ENCODE assay signal across 1 cellular context in the genomic region with DNA sequence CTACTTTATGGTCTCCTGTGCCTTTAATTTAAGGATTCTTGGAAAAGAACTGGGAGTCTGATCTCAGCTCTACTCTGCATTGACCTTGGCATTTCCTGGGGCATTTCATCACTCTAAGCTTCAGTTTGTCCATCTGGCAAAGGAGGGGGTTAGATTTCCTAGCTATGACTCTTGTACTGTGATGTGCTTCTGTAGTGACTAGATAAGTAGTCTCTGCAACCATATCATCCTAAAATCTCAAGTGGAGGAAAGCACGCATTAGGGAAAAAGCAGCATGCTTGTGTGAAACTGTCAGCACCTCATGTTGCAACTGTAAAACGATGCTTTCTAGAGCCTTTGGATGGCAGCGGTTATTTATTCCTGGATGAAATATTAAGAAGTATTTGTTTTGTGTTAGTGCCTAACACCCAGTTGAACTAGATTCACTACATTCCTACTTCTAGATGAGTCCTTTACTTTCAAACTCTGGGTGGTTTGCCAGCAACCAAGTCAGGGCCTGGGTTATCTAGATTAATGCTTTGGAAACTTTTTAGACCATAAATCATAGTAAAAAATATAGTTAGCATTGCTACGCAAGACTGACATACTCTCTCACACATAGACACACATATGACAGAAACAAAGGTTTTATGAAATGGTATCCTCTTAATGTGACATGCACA.
TF ChIP-seq lines count a peak whose summit lies in the region.

No MANE protein-coding gene starts in this region.

TF ChIP-seq in K562, 482 proteins besides CTCF, POLR2A, EP300 and RAD21 (continued from another document and continues in another):
- TF ChIP-seq JUN (IDR thresholded peaks at IDR 0.05; ENCODE audit: borderline replicate concordance, low read depth, low read length) (peak; percentile 58; the same call in 1 of the 2 replicates), JUN (CRISPR knock-in tag; IDR thresholded peaks at IDR 0.05; ENCODE audit: borderline replicate concordance) (no peak), LEF1 (IDR thresholded peaks at IDR 0.05) (peak; percentile 87), ZNF134 (CRISPR knock-in tag; conservative IDR thresholded peaks at IDR 0.05) (no peak), SIX5 (IDR thresholded peaks at IDR 0.05; ENCODE audit: borderline replicate concordance in 1 of 2, insufficient read depth in 1 of 2, low read depth in 1 of 2, low read length in 2 of 2) (no peak), KDM5B (IDR thresholded peaks at IDR 0.05; ENCODE audit: insufficient replicate concordance, low read depth, low read length) (no peak), CTBP1 (IDR thresholded peaks at IDR 0.05; ENCODE audit: borderline replicate concordance) (peak; percentile 94), ZNF174 (CRISPR knock-in tag; IDR thresholded peaks at IDR 0.05) (no peak), GABPA (tag; conservative IDR thresholded peaks at IDR 0.05; ENCODE audit: low read depth) (0 out of 2 replicates have a peak, but pooled peaks have one; percentile 20), CBX5 (IDR thresholded peaks at IDR 0.05; ENCODE audit: borderline replicate concordance, low read depth) (no peak), BRD4 (IDR thresholded peaks at IDR 0.05) (no peak), PML (IDR thresholded peaks at IDR 0.05; ENCODE audit: low read length) (peak; percentile 76), U2AF1 (optimal IDR thresholded peaks at IDR 0.05; ENCODE audit: low read depth, low read length) (no peak), EP400 (IDR thresholded peaks at IDR 0.05) (peak; percentile 71), ZC3H11A (IDR thresholded peaks at IDR 0.05; ENCODE audit: low read depth, low read length) (no peak), STAT5A (IDR thresholded peaks at IDR 0.05; ENCODE audit: borderline replicate concordance, low read length) (peak; percentile 80), ZEB2 (IDR thresholded peaks at IDR 0.05) (peak; percentile 50; the same call in 1 of the 2 replicates), ZFP30 (CRISPR knock-in tag; IDR thresholded peaks at IDR 0.05; ENCODE audit: borderline replicate concordance) (no peak), ZNF217 (CRISPR knock-in tag; IDR thresholded peaks at IDR 0.05) (no peak), MIER1 (IDR thresholded peaks at IDR 0.05; ENCODE audit: low read depth) (no peak), IRF2 (CRISPR knock-in tag; IDR thresholded peaks at IDR 0.05) (no peak), TRIM24 (IDR thresholded peaks at IDR 0.05) (peak; percentile 76 to 87), LCOR (CRISPR knock-in tag; IDR thresholded peaks at IDR 0.05) (peak; percentile 85), ZFPM2 (CRISPR knock-in tag; IDR thresholded peaks at IDR 0.05) (no peak), ARID1B (IDR thresholded peaks at IDR 0.05) (peak; percentile 97), CREB1 (IDR thresholded peaks at IDR 0.05) (no peak), CREB1 (CRISPR knock-in tag; IDR thresholded peaks at IDR 0.05) (0 out of 2 replicates have a peak, but pooled peaks have one; percentile 36), SAFB2 (IDR thresholded peaks at IDR 0.05; ENCODE audit: borderline replicate concordance, low read depth, low read length, severe bottlenecking) (no peak), MTA1 (IDR thresholded peaks at IDR 0.05; ENCODE audit: borderline replicate concordance) (peak; percentile 63; the same call in 1 of the 2 replicates), NCOR1 (IDR thresholded peaks at IDR 0.05) (peak; percentile 83), POLR2H (tag; IDR thresholded peaks at IDR 0.05; ENCODE audit: low read depth) (no peak), ZBTB7A (IDR thresholded peaks at IDR 0.05; ENCODE audit: borderline replicate concordance, control insufficient read depth, low read depth, low read length) (no peak), ZNF324 (CRISPR knock-in tag; IDR thresholded peaks at IDR 0.05) (no peak), MXI1 (IDR thresholded peaks at IDR 0.05; ENCODE audit: low read depth, low read length) (no peak), SIRT6 (IDR thresholded peaks at IDR 0.05; ENCODE audit: low read depth, low read length) (no peak), CXXC5 (CRISPR knock-in tag; IDR thresholded peaks at IDR 0.05) (peak; percentile 97), ZNF274 (IDR thresholded peaks at IDR 0.05; ENCODE audit: borderline replicate concordance, low read depth, low read length) (no peak), ZNF644 (tag; IDR thresholded peaks at IDR 0.05; ENCODE audit: low read depth) (no peak; the same call in 1 of the 2 replicates), CEBPB (tag; IDR thresholded peaks at IDR 0.05) (peak; percentile 94), MEF2D (tag; conservative IDR thresholded peaks at IDR 0.05; ENCODE audit: low read depth) (peak; percentile 68; the same call in 1 of the 2 replicates), ZNF507 (tag; conservative IDR thresholded peaks at IDR 0.05) (no peak), RBM14 (IDR thresholded peaks at IDR 0.05; ENCODE audit: borderline replicate concordance, insufficient read depth, low read depth, low read length) (no peak), CC2D1A (IDR thresholded peaks at IDR 0.05) (peak; percentile 34; the same call in 1 of the 2 replicates)
- TF ChIP-seq, protein P1, sequence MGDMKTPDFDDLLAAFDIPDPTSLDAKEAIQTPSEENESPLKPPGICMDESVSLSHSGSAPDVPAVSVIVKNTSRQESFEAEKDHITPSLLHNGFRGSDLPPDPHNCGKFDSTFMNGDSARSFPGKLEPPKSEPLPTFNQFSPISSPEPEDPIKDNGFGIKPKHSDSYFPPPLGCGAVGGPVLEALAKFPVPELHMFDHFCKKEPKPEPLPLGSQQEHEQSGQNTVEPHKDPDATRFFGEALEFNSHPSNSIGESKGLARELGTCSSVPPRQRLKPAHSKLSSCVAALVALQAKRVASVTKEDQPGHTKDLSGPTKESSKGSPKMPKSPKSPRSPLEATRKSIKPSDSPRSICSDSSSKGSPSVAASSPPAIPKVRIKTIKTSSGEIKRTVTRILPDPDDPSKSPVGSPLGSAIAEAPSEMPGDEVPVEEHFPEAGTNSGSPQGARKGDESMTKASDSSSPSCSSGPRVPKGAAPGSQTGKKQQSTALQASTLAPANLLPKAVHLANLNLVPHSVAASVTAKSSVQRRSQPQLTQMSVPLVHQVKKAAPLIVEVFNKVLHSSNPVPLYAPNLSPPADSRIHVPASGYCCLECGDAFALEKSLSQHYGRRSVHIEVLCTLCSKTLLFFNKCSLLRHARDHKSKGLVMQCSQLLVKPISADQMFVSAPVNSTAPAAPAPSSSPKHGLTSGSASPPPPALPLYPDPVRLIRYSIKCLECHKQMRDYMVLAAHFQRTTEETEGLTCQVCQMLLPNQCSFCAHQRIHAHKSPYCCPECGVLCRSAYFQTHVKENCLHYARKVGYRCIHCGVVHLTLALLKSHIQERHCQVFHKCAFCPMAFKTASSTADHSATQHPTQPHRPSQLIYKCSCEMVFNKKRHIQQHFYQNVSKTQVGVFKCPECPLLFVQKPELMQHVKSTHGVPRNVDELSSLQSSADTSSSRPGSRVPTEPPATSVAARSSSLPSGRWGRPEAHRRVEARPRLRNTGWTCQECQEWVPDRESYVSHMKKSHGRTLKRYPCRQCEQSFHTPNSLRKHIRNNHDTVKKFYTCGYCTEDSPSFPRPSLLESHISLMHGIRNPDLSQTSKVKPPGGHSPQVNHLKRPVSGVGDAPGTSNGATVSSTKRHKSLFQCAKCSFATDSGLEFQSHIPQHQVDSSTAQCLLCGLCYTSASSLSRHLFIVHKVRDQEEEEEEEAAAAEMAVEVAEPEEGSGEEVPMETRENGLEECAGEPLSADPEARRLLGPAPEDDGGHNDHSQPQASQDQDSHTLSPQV (IDR thresholded peaks at IDR 0.05): peak; percentile 39; the same call in 1 of the 2 replicates
- TF ChIP-seq, protein P2, sequence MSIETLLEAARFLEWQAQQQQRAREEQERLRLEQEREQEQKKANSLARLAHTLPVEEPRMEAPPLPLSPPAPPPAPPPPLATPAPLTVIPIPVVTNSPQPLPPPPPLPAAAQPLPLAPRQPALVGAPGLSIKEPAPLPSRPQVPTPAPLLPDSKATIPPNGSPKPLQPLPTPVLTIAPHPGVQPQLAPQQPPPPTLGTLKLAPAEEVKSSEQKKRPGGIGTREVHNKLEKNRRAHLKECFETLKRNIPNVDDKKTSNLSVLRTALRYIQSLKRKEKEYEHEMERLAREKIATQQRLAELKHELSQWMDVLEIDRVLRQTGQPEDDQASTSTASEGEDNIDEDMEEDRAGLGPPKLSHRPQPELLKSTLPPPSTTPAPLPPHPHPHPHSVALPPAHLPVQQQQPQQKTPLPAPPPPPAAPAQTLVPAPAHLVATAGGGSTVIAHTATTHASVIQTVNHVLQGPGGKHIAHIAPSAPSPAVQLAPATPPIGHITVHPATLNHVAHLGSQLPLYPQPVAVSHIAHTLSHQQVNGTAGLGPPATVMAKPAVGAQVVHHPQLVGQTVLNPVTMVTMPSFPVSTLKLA (conservative IDR thresholded peaks at IDR 0.05): peak; percentile 71 to 89
- TF ChIP-seq, protein P3, sequence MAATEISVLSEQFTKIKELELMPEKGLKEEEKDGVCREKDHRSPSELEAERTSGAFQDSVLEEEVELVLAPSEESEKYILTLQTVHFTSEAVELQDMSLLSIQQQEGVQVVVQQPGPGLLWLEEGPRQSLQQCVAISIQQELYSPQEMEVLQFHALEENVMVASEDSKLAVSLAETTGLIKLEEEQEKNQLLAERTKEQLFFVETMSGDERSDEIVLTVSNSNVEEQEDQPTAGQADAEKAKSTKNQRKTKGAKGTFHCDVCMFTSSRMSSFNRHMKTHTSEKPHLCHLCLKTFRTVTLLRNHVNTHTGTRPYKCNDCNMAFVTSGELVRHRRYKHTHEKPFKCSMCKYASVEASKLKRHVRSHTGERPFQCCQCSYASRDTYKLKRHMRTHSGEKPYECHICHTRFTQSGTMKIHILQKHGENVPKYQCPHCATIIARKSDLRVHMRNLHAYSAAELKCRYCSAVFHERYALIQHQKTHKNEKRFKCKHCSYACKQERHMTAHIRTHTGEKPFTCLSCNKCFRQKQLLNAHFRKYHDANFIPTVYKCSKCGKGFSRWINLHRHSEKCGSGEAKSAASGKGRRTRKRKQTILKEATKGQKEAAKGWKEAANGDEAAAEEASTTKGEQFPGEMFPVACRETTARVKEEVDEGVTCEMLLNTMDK (IDR thresholded peaks at IDR 0.05; ENCODE audit: borderline replicate concordance, insufficient read depth, low read depth, low read length, poor library complexity, severe bottlenecking): no peak
- TF ChIP-seq, protein P4, sequence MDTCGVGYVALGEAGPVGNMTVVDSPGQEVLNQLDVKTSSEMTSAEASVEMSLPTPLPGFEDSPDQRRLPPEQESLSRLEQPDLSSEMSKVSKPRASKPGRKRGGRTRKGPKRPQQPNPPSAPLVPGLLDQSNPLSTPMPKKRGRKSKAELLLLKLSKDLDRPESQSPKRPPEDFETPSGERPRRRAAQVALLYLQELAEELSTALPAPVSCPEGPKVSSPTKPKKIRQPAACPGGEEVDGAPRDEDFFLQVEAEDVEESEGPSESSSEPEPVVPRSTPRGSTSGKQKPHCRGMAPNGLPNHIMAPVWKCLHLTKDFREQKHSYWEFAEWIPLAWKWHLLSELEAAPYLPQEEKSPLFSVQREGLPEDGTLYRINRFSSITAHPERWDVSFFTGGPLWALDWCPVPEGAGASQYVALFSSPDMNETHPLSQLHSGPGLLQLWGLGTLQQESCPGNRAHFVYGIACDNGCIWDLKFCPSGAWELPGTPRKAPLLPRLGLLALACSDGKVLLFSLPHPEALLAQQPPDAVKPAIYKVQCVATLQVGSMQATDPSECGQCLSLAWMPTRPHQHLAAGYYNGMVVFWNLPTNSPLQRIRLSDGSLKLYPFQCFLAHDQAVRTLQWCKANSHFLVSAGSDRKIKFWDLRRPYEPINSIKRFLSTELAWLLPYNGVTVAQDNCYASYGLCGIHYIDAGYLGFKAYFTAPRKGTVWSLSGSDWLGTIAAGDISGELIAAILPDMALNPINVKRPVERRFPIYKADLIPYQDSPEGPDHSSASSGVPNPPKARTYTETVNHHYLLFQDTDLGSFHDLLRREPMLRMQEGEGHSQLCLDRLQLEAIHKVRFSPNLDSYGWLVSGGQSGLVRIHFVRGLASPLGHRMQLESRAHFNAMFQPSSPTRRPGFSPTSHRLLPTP (IDR thresholded peaks at IDR 0.05; ENCODE audit: borderline replicate concordance, extremely low read depth, insufficient read length): no peak
- TF ChIP-seq, protein P5, sequence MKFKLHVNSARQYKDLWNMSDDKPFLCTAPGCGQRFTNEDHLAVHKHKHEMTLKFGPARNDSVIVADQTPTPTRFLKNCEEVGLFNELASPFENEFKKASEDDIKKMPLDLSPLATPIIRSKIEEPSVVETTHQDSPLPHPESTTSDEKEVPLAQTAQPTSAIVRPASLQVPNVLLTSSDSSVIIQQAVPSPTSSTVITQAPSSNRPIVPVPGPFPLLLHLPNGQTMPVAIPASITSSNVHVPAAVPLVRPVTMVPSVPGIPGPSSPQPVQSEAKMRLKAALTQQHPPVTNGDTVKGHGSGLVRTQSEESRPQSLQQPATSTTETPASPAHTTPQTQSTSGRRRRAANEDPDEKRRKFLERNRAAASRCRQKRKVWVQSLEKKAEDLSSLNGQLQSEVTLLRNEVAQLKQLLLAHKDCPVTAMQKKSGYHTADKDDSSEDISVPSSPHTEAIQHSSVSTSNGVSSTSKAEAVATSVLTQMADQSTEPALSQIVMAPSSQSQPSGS (CRISPR knock-in tag; IDR thresholded peaks at IDR 0.05): no peak
- TF ChIP-seq, protein P6, sequence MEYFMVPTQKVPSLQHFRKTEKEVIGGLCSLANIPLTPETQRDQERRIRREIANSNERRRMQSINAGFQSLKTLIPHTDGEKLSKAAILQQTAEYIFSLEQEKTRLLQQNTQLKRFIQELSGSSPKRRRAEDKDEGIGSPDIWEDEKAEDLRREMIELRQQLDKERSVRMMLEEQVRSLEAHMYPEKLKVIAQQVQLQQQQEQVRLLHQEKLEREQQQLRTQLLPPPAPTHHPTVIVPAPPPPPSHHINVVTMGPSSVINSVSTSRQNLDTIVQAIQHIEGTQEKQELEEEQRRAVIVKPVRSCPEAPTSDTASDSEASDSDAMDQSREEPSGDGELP (CRISPR knock-in tag; IDR thresholded peaks at IDR 0.05; ENCODE audit: borderline replicate concordance): no peak; the same call in 1 of the 2 replicates
- TF ChIP-seq, protein P7, sequence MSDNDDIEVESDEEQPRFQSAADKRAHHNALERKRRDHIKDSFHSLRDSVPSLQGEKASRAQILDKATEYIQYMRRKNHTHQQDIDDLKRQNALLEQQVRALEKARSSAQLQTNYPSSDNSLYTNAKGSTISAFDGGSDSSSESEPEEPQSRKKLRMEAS (CRISPR knock-in tag; IDR thresholded peaks at IDR 0.05): no peak
- TF ChIP-seq, protein P8, sequence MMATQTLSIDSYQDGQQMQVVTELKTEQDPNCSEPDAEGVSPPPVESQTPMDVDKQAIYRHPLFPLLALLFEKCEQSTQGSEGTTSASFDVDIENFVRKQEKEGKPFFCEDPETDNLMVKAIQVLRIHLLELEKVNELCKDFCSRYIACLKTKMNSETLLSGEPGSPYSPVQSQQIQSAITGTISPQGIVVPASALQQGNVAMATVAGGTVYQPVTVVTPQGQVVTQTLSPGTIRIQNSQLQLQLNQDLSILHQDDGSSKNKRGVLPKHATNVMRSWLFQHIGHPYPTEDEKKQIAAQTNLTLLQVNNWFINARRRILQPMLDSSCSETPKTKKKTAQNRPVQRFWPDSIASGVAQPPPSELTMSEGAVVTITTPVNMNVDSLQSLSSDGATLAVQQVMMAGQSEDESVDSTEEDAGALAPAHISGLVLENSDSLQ (IDR thresholded peaks at IDR 0.05): peak; percentile 72
- TF ChIP-seq, protein P9, sequence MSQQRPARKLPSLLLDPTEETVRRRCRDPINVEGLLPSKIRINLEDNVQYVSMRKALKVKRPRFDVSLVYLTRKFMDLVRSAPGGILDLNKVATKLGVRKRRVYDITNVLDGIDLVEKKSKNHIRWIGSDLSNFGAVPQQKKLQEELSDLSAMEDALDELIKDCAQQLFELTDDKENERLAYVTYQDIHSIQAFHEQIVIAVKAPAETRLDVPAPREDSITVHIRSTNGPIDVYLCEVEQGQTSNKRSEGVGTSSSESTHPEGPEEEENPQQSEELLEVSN (IDR thresholded peaks at IDR 0.05; ENCODE audit: borderline replicate concordance in 1 of 2, extremely low read depth in 1 of 2, insufficient read depth in 1 of 2, insufficient read length in 1 of 2, low read depth in 1 of 2, low read length in 1 of 2, poor library complexity in 1 of 2, severe bottlenecking in 1 of 2): no peak
